ENCODE assay signal across 1 cellular context in genomic region chr5:759111-759741, GRCh38.
TF ChIP-seq lines count a peak whose summit lies in the region.

No MANE protein-coding gene starts in this region.

TF ChIP-seq in HepG2, 621 proteins besides CTCF, POLR2A, EP300 and RAD21 (continued from another document):
- TF ChIP-seq, protein P1, sequence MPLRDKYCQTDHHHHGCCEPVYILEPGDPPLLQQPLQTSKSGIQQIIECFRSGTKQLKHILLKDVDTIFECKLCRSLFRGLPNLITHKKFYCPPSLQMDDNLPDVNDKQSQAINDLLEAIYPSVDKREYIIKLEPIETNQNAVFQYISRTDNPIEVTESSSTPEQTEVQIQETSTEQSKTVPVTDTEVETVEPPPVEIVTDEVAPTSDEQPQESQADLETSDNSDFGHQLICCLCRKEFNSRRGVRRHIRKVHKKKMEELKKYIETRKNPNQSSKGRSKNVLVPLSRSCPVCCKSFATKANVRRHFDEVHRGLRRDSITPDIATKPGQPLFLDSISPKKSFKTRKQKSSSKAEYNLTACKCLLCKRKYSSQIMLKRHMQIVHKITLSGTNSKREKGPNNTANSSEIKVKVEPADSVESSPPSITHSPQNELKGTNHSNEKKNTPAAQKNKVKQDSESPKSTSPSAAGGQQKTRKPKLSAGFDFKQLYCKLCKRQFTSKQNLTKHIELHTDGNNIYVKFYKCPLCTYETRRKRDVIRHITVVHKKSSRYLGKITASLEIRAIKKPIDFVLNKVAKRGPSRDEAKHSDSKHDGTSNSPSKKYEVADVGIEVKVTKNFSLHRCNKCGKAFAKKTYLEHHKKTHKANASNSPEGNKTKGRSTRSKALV (CRISPR knock-in tag; IDR thresholded peaks at IDR 0.05) = no peak
- no peak for TF ChIP-seq CHD2 (IDR thresholded peaks at IDR 0.05; ENCODE audit: low read depth, low read length)
- TF ChIP-seq NONO (IDR thresholded peaks at IDR 0.05) = no peak
- no peak for TF ChIP-seq NONO (CRISPR knock-in tag; conservative IDR thresholded peaks at IDR 0.05)
- no peak for TF ChIP-seq STAT6 (CRISPR knock-in tag; IDR thresholded peaks at IDR 0.05; ENCODE audit: borderline replicate concordance)
- 0 out of 2 replicates have a peak, but pooled peaks have one; percentile 27 for TF ChIP-seq ZNF205 (CRISPR knock-in tag; IDR thresholded peaks at IDR 0.05)
- TF ChIP-seq, protein P2, sequence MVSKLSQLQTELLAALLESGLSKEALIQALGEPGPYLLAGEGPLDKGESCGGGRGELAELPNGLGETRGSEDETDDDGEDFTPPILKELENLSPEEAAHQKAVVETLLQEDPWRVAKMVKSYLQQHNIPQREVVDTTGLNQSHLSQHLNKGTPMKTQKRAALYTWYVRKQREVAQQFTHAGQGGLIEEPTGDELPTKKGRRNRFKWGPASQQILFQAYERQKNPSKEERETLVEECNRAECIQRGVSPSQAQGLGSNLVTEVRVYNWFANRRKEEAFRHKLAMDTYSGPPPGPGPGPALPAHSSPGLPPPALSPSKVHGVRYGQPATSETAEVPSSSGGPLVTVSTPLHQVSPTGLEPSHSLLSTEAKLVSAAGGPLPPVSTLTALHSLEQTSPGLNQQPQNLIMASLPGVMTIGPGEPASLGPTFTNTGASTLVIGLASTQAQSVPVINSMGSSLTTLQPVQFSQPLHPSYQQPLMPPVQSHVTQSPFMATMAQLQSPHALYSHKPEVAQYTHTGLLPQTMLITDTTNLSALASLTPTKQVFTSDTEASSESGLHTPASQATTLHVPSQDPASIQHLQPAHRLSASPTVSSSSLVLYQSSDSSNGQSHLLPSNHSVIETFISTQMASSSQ (IDR thresholded peaks at IDR 0.05; ENCODE audit: low read depth) = no peak
- TF ChIP-seq, protein P2 (CRISPR knock-in tag; IDR thresholded peaks at IDR 0.05; ENCODE audit: borderline replicate concordance) = no peak
- TF ChIP-seq HNRNPH1 (optimal IDR thresholded peaks at IDR 0.05; ENCODE audit: low read depth, low read length) = no peak
- no peak for TF ChIP-seq SIN3B (IDR thresholded peaks at IDR 0.05; ENCODE audit: low read length)
- no peak for TF ChIP-seq PLSCR1 (CRISPR knock-in tag; IDR thresholded peaks at IDR 0.05; ENCODE audit: borderline replicate concordance)
- TF ChIP-seq ZIK1 (CRISPR knock-in tag; IDR thresholded peaks at IDR 0.05; ENCODE audit: borderline replicate concordance, low read depth) = no peak
- TF ChIP-seq MIER2 (CRISPR knock-in tag; IDR thresholded peaks at IDR 0.05) = no peak
- no peak for TF ChIP-seq ZFP37 (CRISPR knock-in tag; IDR thresholded peaks at IDR 0.05; ENCODE audit: borderline replicate concordance)
- TF ChIP-seq RXRA (CRISPR knock-in tag; IDR thresholded peaks at IDR 0.05) = no peak
- TF ChIP-seq ZNF432 (CRISPR knock-in tag; IDR thresholded peaks at IDR 0.05; ENCODE audit: borderline replicate concordance) = no peak
- TF ChIP-seq ZFAT (CRISPR knock-in tag; conservative IDR thresholded peaks at IDR 0.05) = no peak
- TF ChIP-seq ZNF331 (CRISPR knock-in tag; IDR thresholded peaks at IDR 0.05) = peak; percentile 43; the same call in 1 of the 2 replicates
- TF ChIP-seq REPIN1 (CRISPR knock-in tag; IDR thresholded peaks at IDR 0.05; ENCODE audit: borderline replicate concordance, low read depth) = no peak
- TF ChIP-seq SSRP1 (CRISPR knock-in tag; IDR thresholded peaks at IDR 0.05) = no peak
- no peak for TF ChIP-seq SMAD3 (CRISPR knock-in tag; IDR thresholded peaks at IDR 0.05)
- TF ChIP-seq MAF1 (CRISPR knock-in tag; IDR thresholded peaks at IDR 0.05; ENCODE audit: borderline replicate concordance) = no peak
- TF ChIP-seq KLF13 (CRISPR knock-in tag; IDR thresholded peaks at IDR 0.05) = no peak
- no peak for TF ChIP-seq ZNF138 (CRISPR knock-in tag; IDR thresholded peaks at IDR 0.05; ENCODE audit: low read depth)
